ENCODE assay signal across 21 cellular contexts in genomic region chr7:121198502-121198901, GRCh38.
"Had no signal": no experiment of that assay in that cellular context is flagged by ENCODE, and none has a peak within 500 bp of the region (broad histone marks: within the 10 kb centered on the region; RNA-seq: fewer than 3 reads in every experiment).

No MANE protein-coding gene starts in this region.

- DNase-seq: activated B cell treated with CpG ODN at 0.5 μM for 24 hours; activated CD4-positive, alpha-beta memory T cell treated with anti-CD3 and anti-CD28 coated beads for 36 hours; activated CD4-positive, alpha-beta T cell treated with anti-CD3 and anti-CD28 coated beads for 4 hours; activated naive CD4-positive, alpha-beta T cell treated with Interleukin-2 at 50 U/mL for 16 hours; activated naive CD8-positive, alpha-beta T cell treated with anti-CD3 and anti-CD28 coated beads, Interleukin-2, amount 10 ng/mL, durations not matched to agents 7 days and 5 days; amygdala; central memory CD4-positive, alpha-beta T cell; endodermal cell; foreskin fibroblast; glutamatergic neuron; midbrain; stimulated activated CD4-positive, alpha-beta T cell treated with anti-CD3 and anti-CD28 coated beads, Interleukin-1b, Interleukin-23, amount 100 ng/mL, for 48 hours; stimulated activated CD8-positive, alpha-beta memory T cell treated with anti-CD3 and anti-CD28 coated beads, Interleukin-4, amount 100 ng/mL, for 48 hours; stimulated activated naive CD8-positive, alpha-beta T cell treated with anti-CD3 and anti-CD28 coated beads, Interleukin-15, Interleukin-2, amounts not matched to agents 100 U/mL and 50 U/mL, for 24 hours; substantia nigra; tibial artery had no signal

- H3K9me3 ChIP-seq: tibial artery had no signal

- H3K27me3 ChIP-seq: tibial artery had no signal

- ATAC-seq: activated T-helper 17 cell treated with anti-CD3 and anti-CD28 coated beads, Interleukin-2, amount 50 U/mL, for 72 hours; sciatic nerve; stimulated activated naive CD8-positive, alpha-beta T cell treated with anti-CD3 and anti-CD28 coated beads, Interleukin-15, Interleukin-2, amounts not matched to agents 100 U/mL and 50 U/mL, for 24 hours had no signal

- H3K36me3 ChIP-seq: tibial artery had no signal

- H3K4me3 ChIP-seq: tibial artery had no signal

- FAIRE-seq: colon, keratinocyte had no signal

- H3K27ac ChIP-seq: epithelial cell of prostate, tibial artery had no signal
